8 cellular contexts compared by ENCODE assay signal in the genomic region with DNA sequence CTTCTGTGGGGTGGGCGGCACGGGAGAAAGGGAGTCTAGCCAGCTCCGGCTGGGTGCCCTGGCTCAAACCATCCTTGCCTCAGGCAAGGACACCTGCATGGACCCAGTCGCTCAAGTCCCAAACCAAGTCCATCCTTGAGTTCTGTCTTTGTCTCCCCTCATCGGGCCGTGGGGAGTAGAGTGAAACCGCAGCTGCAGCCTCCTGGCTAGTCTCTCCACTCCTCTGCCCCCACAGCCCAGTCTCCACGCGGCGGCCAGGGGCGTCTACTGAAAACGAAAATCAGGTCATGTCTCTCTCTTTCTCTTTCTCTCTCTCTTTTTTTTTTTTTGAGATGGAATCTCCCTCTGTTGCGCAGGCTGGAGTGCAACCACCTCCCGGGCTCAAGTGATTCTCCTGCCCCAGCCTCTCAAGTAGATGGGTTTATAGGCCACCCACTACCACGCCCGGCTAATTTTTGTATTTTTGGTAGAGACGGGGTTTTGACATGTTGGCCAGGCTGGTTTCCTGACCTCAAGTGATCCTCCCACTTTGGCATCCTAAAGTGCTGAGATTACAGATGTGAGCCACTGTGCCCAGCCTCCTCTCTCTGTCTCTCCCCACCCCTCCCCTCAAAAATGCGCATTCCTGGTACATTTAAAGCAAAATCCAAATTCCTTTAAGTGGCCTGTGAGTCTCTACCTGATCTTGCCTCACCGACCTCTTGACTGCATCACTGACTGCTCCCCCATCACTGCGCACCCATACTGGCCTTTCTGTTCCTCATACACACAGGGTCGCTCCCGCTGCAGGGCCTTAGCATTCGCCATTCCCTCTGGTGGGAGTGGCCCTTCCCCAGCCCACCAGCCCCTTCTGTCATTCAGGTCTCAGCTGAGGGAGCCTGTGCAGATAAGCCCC. TPM values are rescaled to one million over a fixed set of nuclear protein-coding genes. Genes with fewer than 3 reads are reported as not detected.
DNase-seq lines count a peak whose midpoint lies in the region; ATAC-seq and TF ChIP-seq lines count a peak whose summit lies in the region.

No MANE protein-coding gene starts in this region.

- in situ Hi-C loops in ACHN (cut with HindIII; ENCODE audit: low pct_ligation_motif_present, low pct_unique_long_range_greater_than_20kb, low sequenced_read_pairs) = no loop called here

- POLR2A ChIA-PET in A673 (lab: Charles Lee; ENCODE audit: low non-redundant PET) = no interaction called here

- H3K36me3 ChIP-seq in A673 (ENCODE audit: insufficient read depth, low read length, poor library complexity, severe bottlenecking) (no peaks in the 10 kb centered on the region), esophagus muscularis mucosa (no peaks in the 10 kb centered on the region), aorta (ENCODE audit: control insufficient read depth in 1 of 2, insufficient read depth in 2 of 2, low read length in 1 of 2) (no peaks in the 10 kb centered on the region)

- H3K9me3 ChIP-seq in A673 (ENCODE audit: low read depth, low read length, poor library complexity, severe bottlenecking) (no peaks in the 10 kb centered on the region), esophagus muscularis mucosa (no peaks in the 10 kb centered on the region), aorta (ENCODE audit: control insufficient read depth, low read length) (no peaks in the 10 kb centered on the region)

- ATAC-seq in GM18870 (IDR thresholded peaks at IDR 0.05; ENCODE audit: unreplicated experiment) (peak; percentile 36), HG03439 (IDR thresholded peaks at IDR 0.05; ENCODE audit: unreplicated experiment) (peak; percentile 55), aorta (ENCODE audit: low FRiP score) (no peak)

- peaks cover 26% of the 10 kb centered on the region for H3K4me1 ChIP-seq in A673 (ENCODE audit: insufficient read depth, low read length, poor library complexity, severe bottlenecking)
- peaks cover 14 to 22% (median 20%) of the 10 kb centered on the region in 4 donors for H3K4me1 ChIP-seq in esophagus muscularis mucosa
- no peaks in the 10 kb centered on the region for H3K4me1 ChIP-seq in aorta (ENCODE audit: control insufficient read depth in 1 of 2, insufficient read depth in 2 of 2, low read length in 2 of 2)

- no peak for TF ChIP-seq POLR2A in esophagus muscularis mucosa (IDR thresholded peaks at IDR 0.05; ENCODE audit: low read depth)

- H3K4me3 ChIP-seq in A673 (ENCODE audit: low read depth, low read length, poor library complexity, severe bottlenecking) (no peak overlapping the region), esophagus muscularis mucosa (no peak overlapping the region), aorta (ENCODE audit: low read length in 2 of 2) (no peak overlapping the region), dorsolateral prefrontal cortex (no peak overlapping the region)

- intact Hi-C loops in A673 (cut with micrococcal nuclease; ENCODE audit: unreplicated experiment) = no loop called here
- intact Hi-C loops in esophagus muscularis mucosa (cut with DNase I) = no loop called here
- intact Hi-C loops in aorta (cut with DNase I) = no loop called here
- intact Hi-C loops in dorsolateral prefrontal cortex (cut with DNase I) = no loop called here

- TF ChIP-seq CTCF in A673 (conservative IDR thresholded peaks at IDR 0.05; ENCODE audit: low read depth, low read length) (no peak), esophagus muscularis mucosa (IDR thresholded peaks at IDR 0.05) (no peak), dorsolateral prefrontal cortex (IDR thresholded peaks at IDR 0.05 in 54 of 56, conservative IDR thresholded peaks at IDR 0.05 in 2 of 56; ENCODE audit: low read depth in 1 of 56, partially characterized antibody in 56 of 56) (no peak)

- H3K27ac ChIP-seq in A673 (ENCODE audit: low read depth, low read length, poor library complexity, severe bottlenecking) (peak overlapping the region; percentile 82), esophagus muscularis mucosa (replicated peaks in 1 of 4) (peak overlapping the region in 3 of 4 donors; percentile 2 to 49 (median 43)), aorta (ENCODE audit: low read depth in 1 of 2, low read length in 2 of 2) (no peak overlapping the region), dorsolateral prefrontal cortex (no peak overlapping the region)

- H3K27me3 ChIP-seq in A673 (replicated peaks; ENCODE audit: insufficient read depth, low read depth, low read length, poor library complexity) (no peaks in the 10 kb centered on the region), esophagus muscularis mucosa (no peaks in the 10 kb centered on the region), aorta (ENCODE audit: control insufficient read depth in 1 of 2, insufficient read depth in 2 of 2, low read length in 1 of 2) (no peaks in the 10 kb centered on the region), dorsolateral prefrontal cortex (no peaks in the 10 kb centered on the region)

- no TSS peak for BruUV-seq in A673 (replicated peaks; lab: Mats Ljungman, UMichigan)

- no peak for DNase-seq in A673 (ENCODE audit: low spot score)
- no peak for DNase-seq in esophagus muscularis mucosa (ENCODE audit: extremely low spot score)
- no peak for DNase-seq in aorta
- no peak for DNase-seq in dorsolateral prefrontal cortex
- DNase-seq in ACHN = no peak
- DNase-seq in ecto neural progenitor cell (ENCODE audit: low spot score) = no peak

- CTCF ChIA-PET in A673 (lab: Charles Lee) = interaction anchor here (1.1 kb wide), 1 partner anchor 356 kb away, joined by 4 read pairs; no protein-coding TSS in a partner anchor

- no peak for TF ChIP-seq EP300 in esophagus muscularis mucosa (IDR thresholded peaks at IDR 0.05)

- WGBS in esophagus muscularis mucosa = 92% methylated on average over 23 of the region's 23 CpGs
- WGBS in aorta, 2 donors = 87 to 88% methylated on average over 23 of the region's 23 CpGs

RNA-seq across cellular contexts. Expression of a gene that starts 17.7 kb away (rescaled TPM):
- 28.5 and 38.4 TPM in 2 replicates for total RNA-seq in A673 (2021)
- total RNA-seq in esophagus muscularis mucosa = 1 to 10 TPM in 1 of 4 donors, under 1 TPM in 2, not detected in 1; 0.29 to 1.7 (median 0.33) TPM
- total RNA-seq in aorta = 1 to 10 TPM in 1 of 2 donors, under 1 TPM in 1; 0.81 to 1.7 TPM
- under 1 TPM in 1 of 2 donors, not detected in 1; 0.61 TPM for polyA plus RNA-seq in aorta
- 1 to 10 TPM in 113 of 120 experiments, under 1 TPM in 7; 0.69 to 7.9 (median 3.0) TPM for total RNA-seq in dorsolateral prefrontal cortex

RNA-seq across cellular contexts. Expression of a gene that starts 46.4 kb away (rescaled TPM):
- total RNA-seq in A673 (2021) = not detected in 2 replicates
- not detected for total RNA-seq in esophagus muscularis mucosa
- total RNA-seq in aorta = not detected
- not detected for polyA plus RNA-seq in aorta
- total RNA-seq in dorsolateral prefrontal cortex = not detected

RNA-seq across cellular contexts. Expression of a gene that starts 51.2 kb away (rescaled TPM):
- total RNA-seq in A673 (2021) (not detected in 2 replicates), esophagus muscularis mucosa (not detected), aorta (not detected), dorsolateral prefrontal cortex (not detected)
- not detected for polyA plus RNA-seq in aorta

RNA-seq across cellular contexts. Expression of a gene that starts 54.1 kb away (rescaled TPM):
- total RNA-seq in A673 (2021) (not detected in 2 replicates), esophagus muscularis mucosa (not detected), aorta (not detected), dorsolateral prefrontal cortex (not detected)
- polyA plus RNA-seq in aorta = not detected

RNA-seq across cellular contexts. Expression of a gene that starts 58.4 kb away (rescaled TPM):
- total RNA-seq in A673 (2021) (not detected in 2 replicates), esophagus muscularis mucosa (not detected), aorta (not detected), dorsolateral prefrontal cortex (not detected)
- polyA plus RNA-seq in aorta = not detected

Comparison
In these comparisons a context has a peak if more than half of its experiments do, and no peak if none do; other contexts are left out.
1. H3K27ac ChIP-seq: peak in A673 (single experiment) and esophagus muscularis mucosa (3 of 4); none in aorta (0 of 2) and dorsolateral prefrontal cortex (0 of 59).